20 cellular contexts compared by ENCODE assay signal in genomic region chrX:74521961-74522833, GRCh38.
DNase-seq lines count a peak whose midpoint lies in the region; ATAC-seq, FAIRE-seq and TF ChIP-seq lines count a peak whose summit lies in the region.
"Had no signal": no experiment of that assay in that cellular context is flagged by ENCODE, and none has a peak within 500 bp of the region (broad histone marks: within the 10 kb centered on the region; RNA-seq: fewer than 3 reads in every experiment).

No MANE protein-coding gene starts in this region.

- no peaks in the 10 kb centered on the region for H3K36me3 ChIP-seq in uterus
- H3K36me3 ChIP-seq: gastrocnemius medialis, vagina had no signal

- H3K4me1 ChIP-seq in uterus: no peaks in the 10 kb centered on the region
- H3K4me1 ChIP-seq: gastrocnemius medialis, vagina had no signal

- peak; percentile 29 for DNase-seq in HTR-8/SVneo (ENCODE audit: insufficient read length, low spot score)
- no peak for DNase-seq in chondrocyte (ENCODE audit: low spot score)
- peak; percentile 11 for DNase-seq in kidney tubule cell (ENCODE audit: low spot score)
- peak; percentile 22 to 45 for DNase-seq in uterus
- DNase-seq in naive thymus-derived CD8-positive, alpha-beta T cell: no peak
- DNase-seq: activated T-cell treated with anti-CD3 and anti-CD28 coated beads, Interleukin-2, amount 50 U/mL, for 4 hours; CD4-positive, alpha-beta T cell; gastrocnemius medialis; GOT3; KBM-7; kidney; NCI-H1417 treated with DMSO at 0.1 percent for 48 hours; NCI-H510A; stimulated activated CD4-positive, alpha-beta T cell treated with anti-CD3 and anti-CD28 coated beads, Interleukin-2, amount 100 ng/mL, for 48 hours had no signal

- H3K27ac ChIP-seq in uterus: peak overlapping the region in 1 of 2 donors; percentile 40
- H3K27ac ChIP-seq: gastrocnemius medialis, vagina had no signal

- H3K9me3 ChIP-seq in uterus: no peaks in the 10 kb centered on the region
- H3K9me3 ChIP-seq: gastrocnemius medialis, vagina had no signal

- H3K27me3 Mint-ChIP-seq in chondrocyte (ENCODE audit: low read depth): no peaks in the 10 kb centered on the region
- no peaks in the 10 kb centered on the region for H3K27me3 Mint-ChIP-seq in naive thymus-derived CD8-positive, alpha-beta T cell
- H3K27me3 Mint-ChIP-seq: CD4-positive, alpha-beta T cell had no signal

- intact Hi-C loops in uterus (cut with DNase I; ENCODE audit: low total_unique reads): no loop called here

- no peak overlapping the region for H3K4me3 Mint-ChIP-seq in chondrocyte (ENCODE audit: unreplicated experiment)
- H3K4me3 Mint-ChIP-seq in naive thymus-derived CD8-positive, alpha-beta T cell: no peak overlapping the region
- H3K4me3 Mint-ChIP-seq: activated T-cell treated with anti-CD3 and anti-CD28 coated beads, Interleukin-2, amount 50 U/mL, for 4 hours; CD4-positive, alpha-beta T cell; T-helper 2 cell treated with Interferon-gamma antibody and Interleukin-4, amounts not matched to agents 5 μg/mL and 100 μg/mL, for 36 hours had no signal

- no peak overlapping the region for H3K4me3 ChIP-seq in uterus
- H3K4me3 ChIP-seq: gastrocnemius medialis, vagina had no signal

- peaks cover 2% of the 10 kb centered on the region for H3K36me3 Mint-ChIP-seq in chondrocyte (ENCODE audit: low read depth)
- H3K36me3 Mint-ChIP-seq in naive thymus-derived CD8-positive, alpha-beta T cell: no peaks in the 10 kb centered on the region

- ATAC-seq in GM18505 (IDR thresholded peaks at IDR 0.05; ENCODE audit: unreplicated experiment) (no peak), GM18867 (IDR thresholded peaks at IDR 0.05; ENCODE audit: unreplicated experiment) (no peak)
- no peak for ATAC-seq in naive thymus-derived CD8-positive, alpha-beta T cell
- ATAC-seq: activated T-cell treated with anti-CD3 and anti-CD28 coated beads, Interleukin-2, amount 50 U/mL, for 4 hours; gastrocnemius medialis had no signal

- H3K4me1 Mint-ChIP-seq in chondrocyte (ENCODE audit: low read depth): no peaks in the 10 kb centered on the region
- H3K4me1 Mint-ChIP-seq in naive thymus-derived CD8-positive, alpha-beta T cell: no peaks in the 10 kb centered on the region

- no peak for FAIRE-seq in HTR-8/SVneo (lab: Jason Lieb, UNC)
- FAIRE-seq: G401.6, GM18507, kidney had no signal

- POLR2A ChIA-PET in naive thymus-derived CD8-positive, alpha-beta T cell (lab: Charles Lee): no interaction called here

- TF ChIP-seq CTCF in chondrocyte (IDR thresholded peaks at IDR 0.05): no peak
- TF ChIP-seq CTCF in uterus (IDR thresholded peaks at IDR 0.05): no peak

- no peak for TF ChIP-seq POLR2A in uterus (IDR thresholded peaks at IDR 0.05)
- TF ChIP-seq POLR2A in GM18505 (IDR thresholded peaks at IDR 0.05; ENCODE audit: borderline replicate concordance, extremely low read depth, insufficient read depth, insufficient read length): no peak

- no peaks in the 10 kb centered on the region for H3K27me3 ChIP-seq in uterus
- H3K27me3 ChIP-seq: gastrocnemius medialis, vagina had no signal

- peaks cover 14% of the 10 kb centered on the region for H3K9me3 Mint-ChIP-seq in chondrocyte (ENCODE audit: low read depth)
- H3K9me3 Mint-ChIP-seq in naive thymus-derived CD8-positive, alpha-beta T cell: peaks cover 0 to 7% (median 0%) of the 10 kb centered on the region in 9 donors
- H3K9me3 Mint-ChIP-seq: activated T-cell treated with anti-CD3 and anti-CD28 coated beads, Interleukin-2, amount 50 U/mL, for 4 hours; CD4-positive, alpha-beta T cell had no signal

- H3K27ac Mint-ChIP-seq in chondrocyte (ENCODE audit: unreplicated experiment): peak overlapping the region; percentile 29
- H3K27ac Mint-ChIP-seq in naive thymus-derived CD8-positive, alpha-beta T cell: peak overlapping the region in 1 of 10 donors; percentile 32
- H3K27ac Mint-ChIP-seq: CD4-positive, alpha-beta T cell; T-helper 2 cell treated with Interferon-gamma antibody and Interleukin-4, amounts not matched to agents 5 μg/mL and 100 μg/mL, for 36 hours had no signal

Comparison
In these comparisons a context has a peak if more than half of its experiments do, and no peak if none do; other contexts are left out.
1. DNase-seq: peak in HTR-8/SVneo (single experiment), kidney tubule cell (single experiment) and uterus (2 of 2); none in chondrocyte (single experiment) and naive thymus-derived CD8-positive, alpha-beta T cell (0 of 10).